1 cellular context compared by ENCODE assay signal in the genomic region with DNA sequence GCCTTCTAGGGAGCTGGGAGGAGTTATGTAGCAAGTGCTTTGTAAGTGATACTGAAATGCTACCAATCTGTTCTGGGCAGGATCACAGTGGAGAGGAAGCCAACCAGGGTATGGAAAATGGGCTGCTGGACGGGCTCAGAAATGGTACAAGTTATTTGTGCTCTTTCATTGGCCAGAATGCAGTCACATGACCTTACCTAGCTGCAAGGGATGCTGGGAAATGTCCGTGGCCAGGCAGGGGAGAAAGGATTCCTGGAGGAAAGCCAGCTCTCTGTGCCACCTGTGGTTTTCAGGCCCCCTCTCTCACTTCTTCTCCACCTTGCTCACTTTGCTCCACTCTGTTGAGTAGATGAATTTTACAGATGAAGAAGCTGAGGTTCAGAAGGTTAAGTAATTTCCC.
TF ChIP-seq lines count a peak whose summit lies in the region.

No MANE protein-coding gene starts in this region.

TF ChIP-seq in GM12878, 131 proteins besides CTCF, POLR2A, EP300 and RAD21:
- no peak for TF ChIP-seq NFXL1 (IDR thresholded peaks at IDR 0.05; ENCODE audit: borderline replicate concordance)
- no peak for TF ChIP-seq BCL11A (IDR thresholded peaks at IDR 0.05; ENCODE audit: low read depth, low read length)
- TF ChIP-seq TARDBP (IDR thresholded peaks at IDR 0.05; ENCODE audit: borderline replicate concordance) = no peak
- TF ChIP-seq, protein P1, sequence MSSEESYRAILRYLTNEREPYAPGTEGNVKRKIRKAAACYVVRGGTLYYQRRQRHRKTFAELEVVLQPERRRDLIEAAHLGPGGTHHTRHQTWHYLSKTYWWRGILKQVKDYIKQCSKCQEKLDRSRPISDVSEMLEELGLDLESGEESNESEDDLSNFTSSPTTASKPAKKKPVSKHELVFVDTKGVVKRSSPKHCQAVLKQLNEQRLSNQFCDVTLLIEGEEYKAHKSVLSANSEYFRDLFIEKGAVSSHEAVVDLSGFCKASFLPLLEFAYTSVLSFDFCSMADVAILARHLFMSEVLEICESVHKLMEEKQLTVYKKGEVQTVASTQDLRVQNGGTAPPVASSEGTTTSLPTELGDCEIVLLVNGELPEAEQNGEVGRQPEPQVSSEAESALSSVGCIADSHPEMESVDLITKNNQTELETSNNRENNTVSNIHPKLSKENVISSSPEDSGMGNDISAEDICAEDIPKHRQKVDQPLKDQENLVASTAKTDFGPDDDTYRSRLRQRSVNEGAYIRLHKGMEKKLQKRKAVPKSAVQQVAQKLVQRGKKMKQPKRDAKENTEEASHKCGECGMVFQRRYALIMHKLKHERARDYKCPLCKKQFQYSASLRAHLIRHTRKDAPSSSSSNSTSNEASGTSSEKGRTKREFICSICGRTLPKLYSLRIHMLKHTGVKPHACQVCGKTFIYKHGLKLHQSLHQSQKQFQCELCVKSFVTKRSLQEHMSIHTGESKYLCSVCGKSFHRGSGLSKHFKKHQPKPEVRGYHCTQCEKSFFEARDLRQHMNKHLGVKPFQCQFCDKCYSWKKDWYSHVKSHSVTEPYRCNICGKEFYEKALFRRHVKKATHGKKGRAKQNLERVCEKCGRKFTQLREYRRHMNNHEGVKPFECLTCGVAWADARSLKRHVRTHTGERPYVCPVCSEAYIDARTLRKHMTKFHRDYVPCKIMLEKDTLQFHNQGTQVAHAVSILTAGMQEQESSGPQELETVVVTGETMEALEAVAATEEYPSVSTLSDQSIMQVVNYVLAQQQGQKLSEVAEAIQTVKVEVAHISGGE (CRISPR knock-in tag; IDR thresholded peaks at IDR 0.05) = no peak
- TF ChIP-seq STAT1 (conservative IDR thresholded peaks at IDR 0.05) = no peak
- TF ChIP-seq, protein P2, sequence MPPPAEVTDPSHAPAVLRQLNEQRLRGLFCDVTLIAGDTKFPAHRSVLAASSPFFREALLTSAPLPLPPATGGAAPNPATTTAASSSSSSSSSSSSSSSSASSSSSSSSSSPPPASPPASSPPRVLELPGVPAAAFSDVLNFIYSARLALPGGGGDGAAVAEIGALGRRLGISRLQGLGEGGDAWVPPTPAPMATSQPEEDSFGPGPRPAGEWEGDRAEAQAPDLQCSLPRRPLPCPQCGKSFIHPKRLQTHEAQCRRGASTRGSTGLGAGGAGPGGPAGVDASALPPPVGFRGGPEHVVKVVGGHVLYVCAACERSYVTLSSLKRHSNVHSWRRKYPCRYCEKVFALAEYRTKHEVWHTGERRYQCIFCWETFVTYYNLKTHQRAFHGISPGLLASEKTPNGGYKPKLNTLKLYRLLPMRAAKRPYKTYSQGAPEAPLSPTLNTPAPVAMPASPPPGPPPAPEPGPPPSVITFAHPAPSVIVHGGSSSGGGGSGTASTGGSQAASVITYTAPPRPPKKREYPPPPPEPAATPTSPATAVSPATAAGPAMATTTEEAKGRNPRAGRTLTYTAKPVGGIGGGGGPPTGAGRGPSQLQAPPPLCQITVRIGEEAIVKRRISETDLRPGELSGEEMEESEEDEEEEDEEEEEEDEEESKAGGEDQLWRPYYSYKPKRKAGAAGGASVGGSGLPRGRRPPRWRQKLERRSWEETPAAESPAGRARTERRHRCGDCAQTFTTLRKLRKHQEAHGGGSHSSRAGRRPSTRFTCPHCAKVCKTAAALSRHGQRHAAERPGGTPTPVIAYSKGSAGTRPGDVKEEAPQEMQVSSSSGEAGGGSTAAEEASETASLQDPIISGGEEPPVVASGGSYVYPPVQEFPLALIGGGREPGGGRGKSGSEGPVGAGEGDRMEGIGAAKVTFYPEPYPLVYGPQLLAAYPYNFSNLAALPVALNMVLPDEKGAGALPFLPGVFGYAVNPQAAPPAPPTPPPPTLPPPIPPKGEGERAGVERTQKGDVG (CRISPR knock-in tag; IDR thresholded peaks at IDR 0.05) = no peak
- peak; percentile 22; the same call in 1 of the 2 replicates for TF ChIP-seq RAD51 (IDR thresholded peaks at IDR 0.05)
- no peak for TF ChIP-seq POLR2AphosphoS2 (IDR thresholded peaks at IDR 0.05; ENCODE audit: low read depth, low read length)
- TF ChIP-seq ZZZ3 (IDR thresholded peaks at IDR 0.05; ENCODE audit: control insufficient read depth, insufficient read length, low read depth) = no peak
- TF ChIP-seq, protein P3, sequence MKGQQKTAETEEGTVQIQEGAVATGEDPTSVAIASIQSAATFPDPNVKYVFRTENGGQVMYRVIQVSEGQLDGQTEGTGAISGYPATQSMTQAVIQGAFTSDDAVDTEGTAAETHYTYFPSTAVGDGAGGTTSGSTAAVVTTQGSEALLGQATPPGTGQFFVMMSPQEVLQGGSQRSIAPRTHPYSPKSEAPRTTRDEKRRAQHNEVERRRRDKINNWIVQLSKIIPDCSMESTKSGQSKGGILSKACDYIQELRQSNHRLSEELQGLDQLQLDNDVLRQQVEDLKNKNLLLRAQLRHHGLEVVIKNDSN (IDR thresholded peaks at IDR 0.05; ENCODE audit: borderline replicate concordance, extremely low read length, insufficient read depth, low read depth, low read length) = peak; percentile 50
